Comparison of ENCODE assay signal across 18 cellular contexts in genomic region chr12:70598467-70599194, GRCh38. TPM values are rescaled to one million over a fixed set of nuclear protein-coding genes. Genes with fewer than 3 reads are reported as not detected.
DNase-seq lines count a peak whose midpoint lies in the region; ATAC-seq, FAIRE-seq and TF ChIP-seq lines count a peak whose summit lies in the region.
"Had no signal": no experiment of that assay in that cellular context is flagged by ENCODE, and none has a peak within 500 bp of the region (broad histone marks: within the 10 kb centered on the region; RNA-seq: fewer than 3 reads in every experiment).

No MANE protein-coding gene starts in this region.

- no peak for FAIRE-seq in GM12892 (lab: Jason Lieb, UNC)
- FAIRE-seq: islet of Langerhans had no signal

- H3K4me1 Mint-ChIP-seq in endothelial cell (ENCODE audit: unreplicated experiment), result peaks cover 31% of the 10 kb centered on the region
- H3K4me1 Mint-ChIP-seq: activated naive CD8-positive, alpha-beta T cell treated with anti-CD3 and anti-CD28 coated beads, Interleukin-2, amount 50 U/mL, for 24 hours had no signal

- ATAC-seq in mucosa of descending colon, result peak; percentile 65
- ATAC-seq in esophagus mucosa, result no peak
- no peak for ATAC-seq in HG02623 (IDR thresholded peaks at IDR 0.05; ENCODE audit: unreplicated experiment)
- ATAC-seq: activated naive CD8-positive, alpha-beta T cell treated with anti-CD3 and anti-CD28 coated beads, Interleukin-2, amount 50 U/mL, for 24 hours had no signal

- H3K27me3 ChIP-seq in vagina, result no peaks in the 10 kb centered on the region

- peak overlapping the region; percentile 92 for H3K27ac Mint-ChIP-seq in endothelial cell (ENCODE audit: unreplicated experiment)
- H3K27ac Mint-ChIP-seq: activated naive CD8-positive, alpha-beta T cell treated with anti-CD3 and anti-CD28 coated beads, Interleukin-2, amount 50 U/mL, for 24 hours; activated T-cell treated with anti-CD3 and anti-CD28 coated beads, Interleukin-2, amount 50 U/mL, for 24 hours; dendritic cell treated with granulocyte-macrophage colony-stimulating factor and Interleukin-4, amounts not matched to agents 40 ng/mL and 50 ng/mL, for 4 days had no signal

- peaks cover 43% of the 10 kb centered on the region for H3K36me3 Mint-ChIP-seq in endothelial cell (ENCODE audit: low read depth, unreplicated experiment)

- H3K4me1 ChIP-seq in mucosa of descending colon (ENCODE audit: low read depth) (no peaks in the 10 kb centered on the region), vagina (no peaks in the 10 kb centered on the region)

- no peak for TF ChIP-seq CTCF in endothelial cell (IDR thresholded peaks at IDR 0.05; ENCODE audit: unreplicated experiment)
- TF ChIP-seq CTCF in mucosa of descending colon (IDR thresholded peaks at IDR 0.05), result no peak
- TF ChIP-seq CTCF in vagina (IDR thresholded peaks at IDR 0.05), result no peak

- intact Hi-C loops in mucosa of descending colon (cut with DNase I, micrococcal nuclease), result no loop called here
- intact Hi-C loops in vagina (cut with DNase I), result loop anchor here (10.0 kb wide), 1 partner anchor 126 kb away; no protein-coding TSS in a partner anchor

- TF ChIP-seq POLR2A in vagina (IDR thresholded peaks at IDR 0.05) (no peak), GM12892 (IDR thresholded peaks at IDR 0.05; ENCODE audit: low read depth, low read length) (no peak)

- no peak overlapping the region for H3K4me3 Mint-ChIP-seq in endothelial cell (ENCODE audit: unreplicated experiment)
- H3K4me3 Mint-ChIP-seq: activated naive CD8-positive, alpha-beta T cell treated with anti-CD3 and anti-CD28 coated beads, Interleukin-2, amount 50 U/mL, for 24 hours; activated T-cell treated with anti-CD3 and anti-CD28 coated beads, Interleukin-2, amount 50 U/mL, for 24 hours; dendritic cell treated with granulocyte-macrophage colony-stimulating factor and Interleukin-4, amounts not matched to agents 40 ng/mL and 50 ng/mL, for 4 days had no signal

- H3K9me3 Mint-ChIP-seq in endothelial cell (ENCODE audit: unreplicated experiment), result no peaks in the 10 kb centered on the region
- H3K9me3 Mint-ChIP-seq: activated naive CD8-positive, alpha-beta T cell treated with anti-CD3 and anti-CD28 coated beads, Interleukin-2, amount 50 U/mL, for 24 hours; dendritic cell treated with granulocyte-macrophage colony-stimulating factor and Interleukin-4, amounts not matched to agents 40 ng/mL and 50 ng/mL, for 4 days had no signal

- no peaks in the 10 kb centered on the region for H3K27me3 Mint-ChIP-seq in endothelial cell (ENCODE audit: unreplicated experiment)

- H3K4me3 ChIP-seq in mucosa of descending colon (no peak overlapping the region), vagina (no peak overlapping the region)

- H3K36me3 ChIP-seq in mucosa of descending colon (ENCODE audit: low read depth) (no peaks in the 10 kb centered on the region), vagina (no peaks in the 10 kb centered on the region)

- no peak overlapping the region for H3K27ac ChIP-seq in vagina

- peak; percentile 74 for DNase-seq in DMS53 treated with DMSO at 0.1 percent for 48 hours (lab: John Stamatoyannopoulos, UW; ENCODE audit: unreplicated experiment)
- peak; percentile 20 for DNase-seq in NCI-H510A (lab: John Stamatoyannopoulos, UW)
- no peak for DNase-seq in endothelial cell (ENCODE audit: low spot score)
- peak in 1 of 3 donors; percentile 35 for DNase-seq in mucosa of descending colon
- DNase-seq in vagina (ENCODE audit: extremely low spot score in 2 of 2), result no peak
- DNase-seq in GM12892 (ENCODE audit: insufficient read length), result no peak
- DNase-seq: activated CD4-positive, CD25-positive, alpha-beta regulatory T cell treated with anti-CD3 and anti-CD28 coated beads, Interleukin-2, amount 50 U/mL, for 72 hours; activated naive CD8-positive, alpha-beta T cell treated with anti-CD3 and anti-CD28 coated beads, Interleukin-2, amount 50 U/mL, for 24 hours; activated T-cell treated with anti-CD3 and anti-CD28 coated beads, Interleukin-2, amount 50 U/mL, for 24 hours; KG1; NCI-H2081 treated with DMSO at 0.1 percent for 48 hours; stimulated activated CD4-positive, alpha-beta T cell treated with anti-CD3 and anti-CD28 coated beads, Interleukin-4, amount 100 ng/mL, for 4 hours; stimulated activated naive CD4-positive, alpha-beta T cell had no signal

- no peaks in the 10 kb centered on the region for H3K9me3 ChIP-seq in mucosa of descending colon
- no peaks in the 10 kb centered on the region for H3K9me3 ChIP-seq in vagina

RNA-seq across cellular contexts. Expression of gene PTPRB, which starts 38.6 kb away (rescaled TPM):
- total RNA-seq in endothelial cell (ENCODE audit: unreplicated experiment) (162 TPM), mucosa of descending colon (10 to 100 TPM; 22.0 to 29.4 (median 27.9) TPM), esophagus mucosa (5.1 TPM), vagina (21.9 TPM)
- 0.49 TPM for polyA plus RNA-seq in GM12892 (2012; ENCODE audit: missing spikeins)
- total RNA-seq: T-helper 1 cell treated with Interleukin-12 subunit alpha and Interleukin-12 subunit beta and Interleukin-4 antibody, amounts not matched to agents 30 ng/mL and 1 ng/mL, for 36 hours had no signal

Comparison
In these comparisons a context has a peak if more than half of its experiments do, and no peak if none do; other contexts are left out.
1. DNase-seq: peak in DMS53 treated with DMSO at 0.1 percent for 48 hours (single experiment) and NCI-H510A (single experiment); none in endothelial cell (single experiment), vagina (0 of 2) and GM12892 (single experiment).